Comparison of ENCODE assay signal across 11 cellular contexts in the genomic region with DNA sequence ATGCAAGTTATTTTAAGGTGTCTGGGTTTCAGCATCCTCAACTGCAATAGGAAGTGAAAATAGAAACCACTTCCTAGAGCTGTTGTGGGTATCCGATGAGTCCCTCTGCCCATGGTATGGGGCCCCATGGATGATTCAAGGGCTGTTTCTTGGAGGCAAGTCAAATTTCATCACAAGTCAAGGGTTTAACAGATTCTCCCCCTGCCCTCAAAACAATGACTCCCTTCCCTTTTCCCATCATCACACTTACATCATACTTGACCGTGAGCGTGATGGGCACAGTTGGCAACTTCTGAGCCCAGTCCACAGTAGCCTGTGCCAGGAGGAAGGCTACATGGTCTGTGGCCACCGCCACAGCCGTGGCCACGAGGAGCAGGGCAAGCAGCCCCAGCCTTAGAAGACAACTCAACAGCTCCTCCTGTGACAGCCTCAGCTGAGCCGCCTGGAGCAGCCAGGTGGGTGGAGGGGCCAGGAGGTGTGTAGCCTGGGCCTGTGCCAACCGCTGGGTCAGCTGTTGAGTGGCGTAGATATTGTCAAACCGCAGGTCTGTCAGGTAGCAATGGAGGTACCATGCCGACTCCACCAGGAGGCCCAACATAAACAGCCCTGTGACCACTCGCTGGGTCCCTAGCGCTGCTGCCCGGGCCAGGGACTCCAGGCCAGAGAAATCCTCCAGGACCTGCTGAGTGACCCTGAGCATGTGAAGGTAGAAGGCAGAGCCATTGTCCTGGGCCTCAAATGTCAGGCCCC. TPM values are rescaled to one million over a fixed set of nuclear protein-coding genes. Genes with fewer than 3 reads are reported as not detected.
DNase-seq lines count a peak whose midpoint lies in the region; ATAC-seq and TF ChIP-seq lines count a peak whose summit lies in the region.
"Had no signal": no experiment of that assay in that cellular context is flagged by ENCODE, and none has a peak within 500 bp of the region (broad histone marks: within the 10 kb centered on the region; RNA-seq: fewer than 3 reads in every experiment).

No MANE protein-coding gene starts in this region.

- H3K4me1 ChIP-seq in testis, result peaks cover 11% of the 10 kb centered on the region

- no peak for TF ChIP-seq POLR2A in testis (IDR thresholded peaks at IDR 0.05)

- ATAC-seq in GM19452 (IDR thresholded peaks at IDR 0.05; ENCODE audit: unreplicated experiment), result no peak
- ATAC-seq: Right ventricle myocardium inferior had no signal

- H3K9me3 ChIP-seq in testis, result no peaks in the 10 kb centered on the region

- DNase-seq in activated T-cell treated with anti-CD3 and anti-CD28 coated beads for 48 hours (ENCODE audit: low read depth) (peak; percentile 45), activated T-cell treated with anti-CD3 and anti-CD28 coated beads for 4 hours (no peak), NOMO-1 (lab: John Stamatoyannopoulos, UW; ENCODE audit: unreplicated experiment in 2 of 2) (peak; percentile 97 to 99), amniotic epithelial cell (ENCODE audit: low read depth) (peak; percentile 61), testis (no peak), NCI-H1092 treated with DMSO at 0.1 percent for 48 hours (lab: John Stamatoyannopoulos, UW) (no peak)
- peak; percentile 12 to 16 for DNase-seq in stimulated activated CD8-positive, alpha-beta memory T cell treated with anti-CD3 and anti-CD28 coated beads, Interleukin-7, amount 100 ng/mL, for 4 hours (ENCODE audit: low read depth in 2 of 2)

- no peak overlapping the region for H3K27ac ChIP-seq in testis

- H3K4me3 ChIP-seq in testis, result no peak overlapping the region

- WGBS in testis, 2 donors, result 86 to 89% methylated on average over 10 to 14 of the region's 14 CpGs

- no peaks in the 10 kb centered on the region for H3K27me3 ChIP-seq in testis

- no peak for TF ChIP-seq CTCF in testis (IDR thresholded peaks at IDR 0.05)

- no peaks in the 10 kb centered on the region for H3K36me3 ChIP-seq in testis (ENCODE audit: low read depth, missing control alignments)

- intact Hi-C loops in testis (cut with DNase I; ENCODE audit: low total_unique reads), result no loop called here

RNA-seq across cellular contexts. Expression of gene OCSTAMP, which starts 5.2 kb away (rescaled TPM):
- total RNA-seq in testis, result under 1 TPM in 1 of 2 donors, not detected in 1; 0.56 TPM
- 0.25 TPM for polyA plus RNA-seq in testis (ENCODE audit: insufficient read depth, low read depth, low replicate concordance)
- total RNA-seq: glomerular endothelial cell, Right ventricle myocardium inferior, temporal lobe had no signal

RNA-seq across cellular contexts. Expression of gene ZNF334, which starts 31.9 kb away (rescaled TPM):
- 10 to 100 TPM; 26.8 to 33.7 TPM for total RNA-seq in testis
- polyA plus RNA-seq in testis (ENCODE audit: insufficient read depth, low read depth, low replicate concordance), result 6.0 TPM

Comparison
In these comparisons a context has a peak if more than half of its experiments do, and no peak if none do; other contexts are left out.
1. DNase-seq: peak in activated T-cell treated with anti-CD3 and anti-CD28 coated beads for 48 hours (single experiment), NOMO-1 (2 of 2), amniotic epithelial cell (single experiment) and stimulated activated CD8-positive, alpha-beta memory T cell treated with anti-CD3 and anti-CD28 coated beads, Interleukin-7, amount 100 ng/mL, for 4 hours (2 of 2); none in activated T-cell treated with anti-CD3 and anti-CD28 coated beads for 4 hours (single experiment), testis (single experiment) and NCI-H1092 treated with DMSO at 0.1 percent for 48 hours (single experiment).